Comparison of ENCODE assay signal across 1 cellular context in the genomic region with DNA sequence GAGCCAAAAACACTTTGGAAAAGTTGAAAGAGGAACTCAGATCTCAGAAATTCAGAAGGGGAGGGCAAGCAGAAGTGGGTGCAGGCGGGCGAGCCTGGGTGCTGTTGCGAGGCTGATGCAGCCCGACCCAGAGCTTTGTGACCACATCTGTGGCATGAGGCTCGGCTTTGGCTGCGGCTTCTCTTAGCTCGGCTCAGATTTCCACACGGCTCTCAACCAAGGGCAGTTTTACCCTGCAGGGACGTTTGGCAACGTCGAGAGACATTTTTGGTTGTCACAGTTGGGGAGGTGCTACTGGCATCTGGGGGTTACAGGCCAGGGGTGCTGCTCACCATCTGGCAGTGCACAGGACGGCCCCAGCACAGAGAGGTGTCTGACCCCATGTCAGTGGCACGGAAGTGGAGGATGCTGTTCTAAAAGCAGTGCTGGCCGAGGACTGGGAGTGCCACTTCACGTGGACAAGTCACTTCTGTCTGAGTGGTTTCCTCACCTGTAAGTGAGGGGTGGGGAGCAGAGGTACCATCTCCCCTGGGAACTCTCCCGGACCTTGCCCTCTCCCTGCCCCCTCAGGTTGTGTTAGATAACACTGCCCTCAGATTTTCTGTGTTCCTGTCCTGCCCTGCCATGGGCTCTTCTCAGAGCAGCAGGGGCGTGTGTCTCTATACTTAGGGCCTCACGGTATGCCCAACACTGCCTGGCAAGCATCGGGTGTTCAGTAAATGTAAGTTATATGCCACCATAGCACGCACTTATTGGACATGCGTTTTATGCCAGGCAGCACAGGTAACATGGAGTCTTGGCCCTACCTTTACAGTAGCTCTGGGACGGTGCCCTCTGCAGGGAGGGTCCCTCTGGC.
TF ChIP-seq lines count a peak whose summit lies in the region.

No MANE protein-coding gene starts in this region.

TF ChIP-seq in HEK293T, 16 proteins besides CTCF, POLR2A, EP300 and RAD21:
- no peak for TF ChIP-seq CTBP1 (IDR thresholded peaks at IDR 0.05; ENCODE audit: borderline replicate concordance)
- no peak for TF ChIP-seq NFRKB (IDR thresholded peaks at IDR 0.05)
- no peak for TF ChIP-seq ELF4 (IDR thresholded peaks at IDR 0.05)
- no peak for TF ChIP-seq LEF1 (IDR thresholded peaks at IDR 0.05; ENCODE audit: borderline replicate concordance)
- no peak for TF ChIP-seq SUZ12 (IDR thresholded peaks at IDR 0.05)
- TF ChIP-seq L3MBTL2 (conservative IDR thresholded peaks at IDR 0.05) = no peak
- no peak for TF ChIP-seq FOXK2 (IDR thresholded peaks at IDR 0.05)
- TF ChIP-seq TARDBP (IDR thresholded peaks at IDR 0.05) = no peak
- TF ChIP-seq, protein P1, sequence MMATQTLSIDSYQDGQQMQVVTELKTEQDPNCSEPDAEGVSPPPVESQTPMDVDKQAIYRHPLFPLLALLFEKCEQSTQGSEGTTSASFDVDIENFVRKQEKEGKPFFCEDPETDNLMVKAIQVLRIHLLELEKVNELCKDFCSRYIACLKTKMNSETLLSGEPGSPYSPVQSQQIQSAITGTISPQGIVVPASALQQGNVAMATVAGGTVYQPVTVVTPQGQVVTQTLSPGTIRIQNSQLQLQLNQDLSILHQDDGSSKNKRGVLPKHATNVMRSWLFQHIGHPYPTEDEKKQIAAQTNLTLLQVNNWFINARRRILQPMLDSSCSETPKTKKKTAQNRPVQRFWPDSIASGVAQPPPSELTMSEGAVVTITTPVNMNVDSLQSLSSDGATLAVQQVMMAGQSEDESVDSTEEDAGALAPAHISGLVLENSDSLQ (IDR thresholded peaks at IDR 0.05) = no peak
- TF ChIP-seq ZNF384 (IDR thresholded peaks at IDR 0.05) = no peak
- TF ChIP-seq SP1 (IDR thresholded peaks at IDR 0.05) = no peak
- no peak for TF ChIP-seq FOXM1 (IDR thresholded peaks at IDR 0.05; ENCODE audit: borderline replicate concordance)
- no peak for TF ChIP-seq HDGF (IDR thresholded peaks at IDR 0.05; ENCODE audit: borderline replicate concordance)
